1 cellular context compared by ENCODE assay signal in genomic region chr5:170747357-170747756, GRCh38.
TF ChIP-seq lines count a peak whose summit lies in the region.

No MANE protein-coding gene starts in this region.

TF ChIP-seq in SK-N-SH treated with all-trans-retinoic acid at 6 μM for 48 hours, 23 proteins besides CTCF, POLR2A, EP300 and RAD21:
- TF ChIP-seq POU6F1 (CRISPR knock-in tag; IDR thresholded peaks at IDR 0.05; ENCODE audit: borderline replicate concordance, low read depth) = no peak
- no peak for TF ChIP-seq GLIS3 (CRISPR knock-in tag; IDR thresholded peaks at IDR 0.05)
- TF ChIP-seq ARNTL (CRISPR knock-in tag; IDR thresholded peaks at IDR 0.05; ENCODE audit: borderline replicate concordance, low read depth) = no peak
- TF ChIP-seq BACH2 (CRISPR knock-in tag; IDR thresholded peaks at IDR 0.05; ENCODE audit: borderline replicate concordance) = no peak
- TF ChIP-seq ESRRG (CRISPR knock-in tag; IDR thresholded peaks at IDR 0.05) = no peak
- no peak for TF ChIP-seq PPARA (CRISPR knock-in tag; IDR thresholded peaks at IDR 0.05; ENCODE audit: borderline replicate concordance)
- TF ChIP-seq CREB5 (CRISPR knock-in tag; IDR thresholded peaks at IDR 0.05; ENCODE audit: low read depth) = no peak; the same call in 1 of the 2 replicates
- no peak for TF ChIP-seq ZNF8 (CRISPR knock-in tag; IDR thresholded peaks at IDR 0.05)
- TF ChIP-seq TSHZ2 (CRISPR knock-in tag; IDR thresholded peaks at IDR 0.05) = peak; percentile 73; the same call in 1 of the 2 replicates
- no peak for TF ChIP-seq SNAI2 (CRISPR knock-in tag; IDR thresholded peaks at IDR 0.05)
- TF ChIP-seq ISL1 (CRISPR knock-in tag; IDR thresholded peaks at IDR 0.05) = peak; percentile 63
